Comparison of ENCODE assay signal across 24 cellular contexts in genomic region chr17:74524751-74525725, GRCh38. TPM values are rescaled to one million over a fixed set of nuclear protein-coding genes. Genes with fewer than 3 reads are reported as not detected.
DNase-seq lines count a peak whose midpoint lies in the region; ATAC-seq and TF ChIP-seq lines count a peak whose summit lies in the region.
"Had no signal": no experiment of that assay in that cellular context is flagged by ENCODE, and none has a peak within 500 bp of the region (broad histone marks: within the 10 kb centered on the region; RNA-seq: fewer than 3 reads in every experiment).

No MANE protein-coding gene starts in this region.

- no peaks in the 10 kb centered on the region for H4K20me1 ChIP-seq in mammary epithelial cell (ENCODE audit: insufficient read depth, low read length)

- H3K4me1 ChIP-seq in breast epithelium: no peaks in the 10 kb centered on the region
- no peaks in the 10 kb centered on the region for H3K4me1 ChIP-seq in mammary epithelial cell (ENCODE audit: insufficient read depth, low read length)
- H3K4me1 ChIP-seq in uterus: no peaks in the 10 kb centered on the region

- intact Hi-C loops in breast epithelium (cut with DNase I; ENCODE audit: low total_unique reads): no loop called here
- intact Hi-C loops in mammary epithelial cell (cut with micrococcal nuclease): no loop called here
- intact Hi-C loops in uterus (cut with DNase I; ENCODE audit: low total_unique reads): no loop called here

- 89% methylated on average over 6 of the region's 11 CpGs for WGBS in mammary epithelial cell (ENCODE audit: low coverage, missing lambda C conversion rate)

- no peak overlapping the region for H3K4me3 Mint-ChIP-seq in type B pancreatic cell
- H3K4me3 Mint-ChIP-seq: CD4-positive, CD25-positive, alpha-beta regulatory T cell; naive B cell had no signal

- peaks cover 47% of the 10 kb centered on the region for H3K27me3 Mint-ChIP-seq in type B pancreatic cell

- dilution Hi-C loops in mammary epithelial cell (cut with HindIII; ENCODE audit: low sequenced_read_pairs): loop anchor here (5.0 kb wide), 1 partner anchor 43 kb away; no protein-coding TSS in a partner anchor

- H3K9ac ChIP-seq in mammary epithelial cell (ENCODE audit: insufficient read depth, low read length): no peak overlapping the region

- no peak overlapping the region for H3K4me2 ChIP-seq in mammary epithelial cell (ENCODE audit: insufficient read depth, low read depth, low read length)

- TF ChIP-seq CTCF in breast epithelium (IDR thresholded peaks at IDR 0.05) (no peak), mammary epithelial cell (conservative IDR thresholded peaks at IDR 0.05 in 1 of 2, IDR thresholded peaks at IDR 0.05 in 1 of 2; ENCODE audit: extremely low read depth in 1 of 2, insufficient read depth in 1 of 2, low read depth in 1 of 2, low read length in 2 of 2) (no peak), type B pancreatic cell (conservative IDR thresholded peaks at IDR 0.05) (no peak), uterus (IDR thresholded peaks at IDR 0.05) (no peak)

- H3K27ac Mint-ChIP-seq in type B pancreatic cell: no peak overlapping the region
- H3K27ac Mint-ChIP-seq: activated T-helper 2 cell treated with anti-CD3 and anti-CD28 coated beads, Interferon-gamma antibody, Interleukin-2, Interleukin-4, amounts not matched to agents 10 μg/mL and 5 μg/mL and 100 μg/mL, durations not matched to agents 14 hours and 24 hours and 36 hours had no signal

- no peak overlapping the region for H3K4me3 ChIP-seq in breast epithelium
- H3K4me3 ChIP-seq in mammary epithelial cell (replicated peaks in 1 of 3; ENCODE audit: insufficient read depth in 1 of 3, low read depth in 2 of 3, low read length in 3 of 3): no peak overlapping the region
- no peak overlapping the region for H3K4me3 ChIP-seq in uterus

- H3K4me1 Mint-ChIP-seq in type B pancreatic cell (ENCODE audit: unreplicated experiment): no peaks in the 10 kb centered on the region
- H3K4me1 Mint-ChIP-seq: CD4-positive, CD25-positive, alpha-beta regulatory T cell had no signal

- H3K36me3 ChIP-seq in breast epithelium (no peaks in the 10 kb centered on the region), mammary epithelial cell (ENCODE audit: insufficient read depth, low read length) (no peaks in the 10 kb centered on the region), uterus (no peaks in the 10 kb centered on the region)

- H3K27me3 ChIP-seq in breast epithelium: peaks cover 0 to 8% of the 10 kb centered on the region in 2 donors
- H3K27me3 ChIP-seq in mammary epithelial cell (ENCODE audit: insufficient read depth, low read length): no peaks in the 10 kb centered on the region
- H3K27me3 ChIP-seq in uterus: no peaks in the 10 kb centered on the region

- no peaks in the 10 kb centered on the region for H3K9me3 Mint-ChIP-seq in type B pancreatic cell

- H3K9me3 ChIP-seq in breast epithelium: peaks cover 9 to 11% of the 10 kb centered on the region in 2 donors
- peaks cover 7% of the 10 kb centered on the region for H3K9me3 ChIP-seq in mammary epithelial cell (replicated peaks; ENCODE audit: insufficient read depth, low read length)
- H3K9me3 ChIP-seq in uterus: no peaks in the 10 kb centered on the region

- H2AFZ ChIP-seq in mammary epithelial cell (ENCODE audit: low read depth, low read length): no peak overlapping the region

- DNase-seq in breast epithelium (ENCODE audit: low spot score in 2 of 2) (peak; percentile 4 to 33), mammary epithelial cell (no peak), iPS-NIHi7 (ENCODE audit: extremely low spot score) (peak; percentile 6), type B pancreatic cell (ENCODE audit: extremely low spot score, unreplicated experiment) (peak; percentile 49), uterus (no peak)
- DNase-seq in activated CD8-positive, alpha-beta memory T cell treated with anti-CD3 and anti-CD28 coated beads, Interleukin-2, amount 50 U/mL, for 48 hours: peak; percentile 35
- DNase-seq: CD4-positive, CD25-positive, alpha-beta regulatory T cell; Kasumi-1; mesendoderm; naive B cell; NCI-H1048; NCI-H1930; right cardiac atrium; stimulated activated CD4-positive, alpha-beta T cell treated with anti-CD3 and anti-CD28 coated beads, Interleukin-12 subunit alpha, Interleukin-12 subunit beta, amount 100 ng/mL, for 4 hours; T-helper 9 cell had no signal

- TF ChIP-seq POLR2A in breast epithelium (IDR thresholded peaks at IDR 0.05): no peak
- TF ChIP-seq POLR2A in uterus (IDR thresholded peaks at IDR 0.05): no peak

- H3K27ac ChIP-seq in breast epithelium: no peak overlapping the region
- no peak overlapping the region for H3K27ac ChIP-seq in mammary epithelial cell (ENCODE audit: insufficient read depth, low read depth, low read length)
- no peak overlapping the region for H3K27ac ChIP-seq in uterus

- no TSS peak for BruUV-seq in mammary epithelial cell (replicated peaks; lab: Mats Ljungman, UMichigan)

- CTCF ChIA-PET in mammary epithelial cell (lab: Charles Lee; ENCODE audit: low non-redundant PET): interaction anchor here (0.6 kb wide), 1 partner anchor 146 kb away, joined by 5 read pairs; no protein-coding TSS in a partner anchor

- H3K36me3 Mint-ChIP-seq in type B pancreatic cell: no peaks in the 10 kb centered on the region
- H3K36me3 Mint-ChIP-seq: CD4-positive, CD25-positive, alpha-beta regulatory T cell had no signal

- ATAC-seq in HG03175 (IDR thresholded peaks at IDR 0.05; ENCODE audit: unreplicated experiment) (no peak), GM21515 (IDR thresholded peaks at IDR 0.05; ENCODE audit: unreplicated experiment) (no peak)
- ATAC-seq: right cardiac atrium had no signal

- in situ Hi-C loops in mammary epithelial cell (cut with MboI; ENCODE audit: low sequenced_read_pairs in 2 of 2): no loop called here

- H3K79me2 ChIP-seq in mammary epithelial cell (ENCODE audit: insufficient read depth, low read length): no peaks in the 10 kb centered on the region

RNA-seq across cellular contexts. Expression of gene CD300LB, which starts 6.2 kb away (rescaled TPM):
- total RNA-seq in breast epithelium (under 1 TPM in 2 of 3 donors, not detected in 1; 0.32 to 0.88 TPM), mammary epithelial cell (not detected), type B pancreatic cell (ENCODE audit: low replicate concordance) (not detected in 2 replicates), uterus (under 1 TPM in 2 of 4 donors, not detected in 2; 0.48 to 0.59 TPM)
- polyA plus RNA-seq in mammary epithelial cell: not detected
- not detected for polyA minus RNA-seq in mammary epithelial cell
- total RNA-seq: activated CD8-positive, alpha-beta memory T cell treated with anti-CD3 and anti-CD28 coated beads for 36 hours; activated T-helper 2 cell treated with anti-CD3 and anti-CD28 coated beads, Interferon-gamma antibody, Interleukin-2, Interleukin-4, amounts not matched to agents 10 μg/mL and 5 μg/mL and 100 μg/mL, durations not matched to agents 14 hours and 24 hours and 36 hours; CD4-positive, CD25-positive, alpha-beta regulatory T cell; fibroblast of lung; G401; glomerular endothelial cell; urinary bladder had no signal
- polyA plus RNA-seq: CD4-positive, CD25-positive, alpha-beta regulatory T cell; fibroblast of lung had no signal

RNA-seq across cellular contexts. Expression of gene CD300C, which starts 20.9 kb away (rescaled TPM):
- total RNA-seq in breast epithelium (1 to 10 TPM in 1 of 3 donors, under 1 TPM in 2; 0.33 to 2.1 (median 0.59) TPM), mammary epithelial cell (not detected), type B pancreatic cell (ENCODE audit: low replicate concordance) (not detected in 2 replicates), uterus (under 1 TPM in 2 of 4 donors, not detected in 2; 0.21 to 0.27 TPM)
- not detected for polyA plus RNA-seq in mammary epithelial cell
- polyA minus RNA-seq in mammary epithelial cell: not detected
- total RNA-seq: activated CD8-positive, alpha-beta memory T cell treated with anti-CD3 and anti-CD28 coated beads for 36 hours; activated T-helper 2 cell treated with anti-CD3 and anti-CD28 coated beads, Interferon-gamma antibody, Interleukin-2, Interleukin-4, amounts not matched to agents 10 μg/mL and 5 μg/mL and 100 μg/mL, durations not matched to agents 14 hours and 24 hours and 36 hours; CD4-positive, CD25-positive, alpha-beta regulatory T cell; fibroblast of lung; G401; glomerular endothelial cell had no signal
- polyA plus RNA-seq: fibroblast of lung had no signal

RNA-seq across cellular contexts. Expression of gene CD300H, which starts 42.3 kb away (rescaled TPM):
- total RNA-seq in breast epithelium (1 to 10 TPM in 1 of 3 donors, not detected in 2; 1.5 TPM), mammary epithelial cell (not detected), type B pancreatic cell (ENCODE audit: low replicate concordance) (not detected in 2 replicates), uterus (not detected)
- not detected for polyA plus RNA-seq in mammary epithelial cell
- not detected for polyA minus RNA-seq in mammary epithelial cell
- total RNA-seq: activated CD8-positive, alpha-beta memory T cell treated with anti-CD3 and anti-CD28 coated beads for 36 hours; activated T-helper 2 cell treated with anti-CD3 and anti-CD28 coated beads, Interferon-gamma antibody, Interleukin-2, Interleukin-4, amounts not matched to agents 10 μg/mL and 5 μg/mL and 100 μg/mL, durations not matched to agents 14 hours and 24 hours and 36 hours; CD4-positive, CD25-positive, alpha-beta regulatory T cell; fibroblast of lung; G401; glomerular endothelial cell; omental fat pad; right cardiac atrium; urinary bladder had no signal
- polyA plus RNA-seq: fibroblast of lung, right cardiac atrium had no signal

RNA-seq across cellular contexts. Expression of gene CD300A, which starts 58.6 kb away (rescaled TPM):
- total RNA-seq in breast epithelium (10 to 100 TPM in 2 of 3 donors, 1 to 10 TPM in 1; 6.2 to 15.7 (median 10.2) TPM), mammary epithelial cell (not detected), type B pancreatic cell (ENCODE audit: low replicate concordance) (0.43 TPM in 1 of 2 replicates, not detected in the other), uterus (10 to 100 TPM in 1 of 4 donors, 1 to 10 TPM in 2, not detected in 1; 3.2 to 10.9 (median 4.0) TPM)
- polyA plus RNA-seq in mammary epithelial cell: not detected
- polyA minus RNA-seq in mammary epithelial cell: not detected
- total RNA-seq: fibroblast of lung, G401, glomerular endothelial cell had no signal
- polyA plus RNA-seq: fibroblast of lung had no signal

Comparison
In these comparisons a context has a peak if more than half of its experiments do, and no peak if none do; other contexts are left out.
1. DNase-seq: peak in breast epithelium (2 of 2), activated CD8-positive, alpha-beta memory T cell treated with anti-CD3 and anti-CD28 coated beads, Interleukin-2, amount 50 U/mL, for 48 hours (single experiment), iPS-NIHi7 (single experiment) and type B pancreatic cell (single experiment); none in mammary epithelial cell (single experiment) and uterus (0 of 2).